ENCODE assay signal across 28 cellular contexts in genomic region chr5:54004697-54005096, GRCh38.
"Had no signal": no experiment of that assay in that cellular context is flagged by ENCODE, and none has a peak within 500 bp of the region (broad histone marks: within the 10 kb centered on the region; RNA-seq: fewer than 3 reads in every experiment).

No MANE protein-coding gene starts in this region.

- H3K36me3 ChIP-seq: left lung, lower lobe of right lung, ovary, prostate gland, sigmoid colon, spleen, tibial nerve, uterus had no signal

- H3K27me3 Mint-ChIP-seq: naive B cell; stimulated activated memory B cell treated with anti-CD40 and anti-IgM and Interleukin-4, amounts not matched to agents 10 μg/mL and 1 μg/mL and 100 μg/mL, for 72 hours; stimulated activated naive CD8-positive, alpha-beta T cell treated with anti-CD3 and anti-CD28 coated beads, Interleukin-15, amount 100 ng/mL, for 72 hours; type B pancreatic cell had no signal

- DNase-seq: hippocampal formation; kidney; left colon; left lung; lower lobe of right lung; mammary epithelial cell; mesenchymal stem cell; naive B cell; natural killer cell; nephron progenitor cell; ovary; retina; right cardiac atrium; sigmoid colon; small intestine; spleen; stimulated activated CD4-positive, alpha-beta T cell treated with anti-CD3 and anti-CD28 coated beads, Interleukin-4, amount 100 ng/mL, for 4 hours; stimulated activated CD8-positive, alpha-beta memory T cell treated with anti-CD3 and anti-CD28 coated beads, Interleukin-4, amount 100 ng/mL, for 48 hours; stimulated activated naive CD4-positive, alpha-beta T cell treated with Interleukin-2 at 50 U/mL for 16 hours; stimulated activated naive CD8-positive, alpha-beta T cell treated with anti-CD3 and anti-CD28 coated beads, Interleukin-15, amount 100 ng/mL, for 72 hours; substantia nigra; uterus had no signal

- H3K4me1 ChIP-seq: left lung, lower lobe of right lung, prostate gland, spleen, uterus had no signal

- H3K9me3 Mint-ChIP-seq: mesothelial cell of epicardium; nephron progenitor cell; stimulated activated naive CD8-positive, alpha-beta T cell treated with anti-CD3 and anti-CD28 coated beads, Interleukin-15, amount 100 ng/mL, for 72 hours; type B pancreatic cell had no signal

- H3K27ac ChIP-seq: left lung, lower lobe of right lung, ovary, prostate gland, sigmoid colon, spleen, tibial nerve, uterus had no signal

- H3K4me3 Mint-ChIP-seq: mesothelial cell of epicardium; naive B cell; natural killer cell; nephron progenitor cell; stimulated activated memory B cell treated with anti-CD40 and anti-IgM and Interleukin-4, amounts not matched to agents 10 μg/mL and 1 μg/mL and 100 μg/mL, for 72 hours; stimulated activated naive CD8-positive, alpha-beta T cell treated with anti-CD3 and anti-CD28 coated beads, Interleukin-15, amount 100 ng/mL, for 72 hours; type B pancreatic cell had no signal

- H3K36me3 Mint-ChIP-seq: mesothelial cell of epicardium, naive B cell, natural killer cell, type B pancreatic cell had no signal

- H3K27ac Mint-ChIP-seq: mesothelial cell of epicardium; natural killer cell; stimulated activated memory B cell treated with anti-CD40 and anti-IgM and Interleukin-4, amounts not matched to agents 10 μg/mL and 1 μg/mL and 100 μg/mL, for 72 hours; type B pancreatic cell had no signal

- FAIRE-seq: islet of Langerhans, kidney, small intestine had no signal

- H3K4me1 Mint-ChIP-seq: stimulated activated naive CD8-positive, alpha-beta T cell treated with anti-CD3 and anti-CD28 coated beads, Interleukin-15, amount 100 ng/mL, for 72 hours had no signal

- ATAC-seq: left colon; left lung; lower lobe of right lung; natural killer cell; right cardiac atrium; stimulated activated memory B cell treated with anti-CD40 and anti-IgM and Interleukin-4, amounts not matched to agents 10 μg/mL and 1 μg/mL and 100 μg/mL, for 72 hours; stimulated activated naive CD8-positive, alpha-beta T cell treated with anti-CD3 and anti-CD28 coated beads, Interleukin-15, amount 100 ng/mL, for 72 hours had no signal

- H3K9me3 ChIP-seq: left lung, lower lobe of right lung, ovary, prostate gland, sigmoid colon, spleen, tibial nerve, uterus had no signal

- H3K4me3 ChIP-seq: left lung, lower lobe of right lung, ovary, prostate gland, sigmoid colon, spleen, tibial nerve, uterus had no signal

- H3K27me3 ChIP-seq: left lung, ovary, sigmoid colon, spleen, tibial nerve, uterus had no signal
